ENCODE assay signal across 17 cellular contexts in genomic region chr5:157672976-157673375, GRCh38. TPM values are rescaled to one million over a fixed set of nuclear protein-coding genes. Genes with fewer than 3 reads are reported as not detected.
DNase-seq lines count a peak whose midpoint lies in the region; ATAC-seq and FAIRE-seq lines count a peak whose summit lies in the region.
"Had no signal": no experiment of that assay in that cellular context is flagged by ENCODE, and none has a peak within 500 bp of the region (broad histone marks: within the 10 kb centered on the region; RNA-seq: fewer than 3 reads in every experiment).

No MANE protein-coding gene starts in this region.

- H3K27ac Mint-ChIP-seq in activated CD8-positive, alpha-beta memory T cell treated with anti-CD3 and anti-CD28 coated beads, Interleukin-2, amount 10 ng/mL, durations not matched to agents 7 days and 5 days: no peak overlapping the region
- no peak overlapping the region for H3K27ac Mint-ChIP-seq in T-cell

- CTCF ChIA-PET in activated CD8-positive, alpha-beta memory T cell treated with anti-CD3 and anti-CD28 coated beads, Interleukin-2, amount 10 ng/mL, durations not matched to agents 7 days and 5 days (lab: Charles Lee): interaction anchor here (0.7 to 1.8 kb wide), 2 partner anchors 71 kb away, joined by 3 to 4 read pairs; partner anchors contain the start of gene LSM11
- CTCF ChIA-PET in T-cell (lab: Charles Lee): interaction anchor here in 1 of 2 donors (0.6 kb wide), 1 partner anchor 63 kb away, joined by 4 read pairs; no protein-coding TSS in a partner anchor

- H3K4me3 Mint-ChIP-seq in activated CD8-positive, alpha-beta memory T cell treated with anti-CD3 and anti-CD28 coated beads, Interleukin-2, amount 10 ng/mL, durations not matched to agents 7 days and 5 days: no peak overlapping the region
- H3K4me3 Mint-ChIP-seq in T-cell: peak overlapping the region in 2 of 3 donors; percentile 85 to 87

- peak; percentile 19 for DNase-seq in activated CD8-positive, alpha-beta memory T cell treated with anti-CD3 and anti-CD28 coated beads, Interleukin-2, amount 10 ng/mL, durations not matched to agents 7 days and 5 days
- DNase-seq in activated CD8-positive, alpha-beta memory T cell treated with anti-CD3 and anti-CD28 coated beads, Interleukin-2, amount 50 U/mL, for 48 hours: no peak
- DNase-seq in T-cell (no peak), islet precursor cell (peak; percentile 8), small intestine (no peak)
- DNase-seq: BE2C, Calu3, DMS 273 treated with DMSO at 0.1 percent for 48 hours, GM23248 had no signal

- H3K9me3 Mint-ChIP-seq in activated CD8-positive, alpha-beta memory T cell treated with anti-CD3 and anti-CD28 coated beads, Interleukin-2, amount 10 ng/mL, durations not matched to agents 7 days and 5 days (ENCODE audit: low read depth): no peaks in the 10 kb centered on the region
- H3K9me3 Mint-ChIP-seq in T-cell: no peaks in the 10 kb centered on the region

- POLR2A ChIA-PET in T-cell (lab: Charles Lee): no interaction called here

- WGBS in small intestine, 3 donors: 95 to 97% (median 96%) methylated on average over 8 of the region's 8 CpGs

- H3K36me3 Mint-ChIP-seq in activated CD8-positive, alpha-beta memory T cell treated with anti-CD3 and anti-CD28 coated beads, Interleukin-2, amount 10 ng/mL, durations not matched to agents 7 days and 5 days: peaks cover 1% of the 10 kb centered on the region
- H3K36me3 Mint-ChIP-seq in T-cell: no peaks in the 10 kb centered on the region

- peaks cover 32% of the 10 kb centered on the region for H3K27me3 Mint-ChIP-seq in activated CD8-positive, alpha-beta memory T cell treated with anti-CD3 and anti-CD28 coated beads, Interleukin-2, amount 10 ng/mL, durations not matched to agents 7 days and 5 days
- H3K27me3 Mint-ChIP-seq in T-cell: peaks cover 27 to 31% of the 10 kb centered on the region in 2 donors

- H3K4me1 Mint-ChIP-seq in activated CD8-positive, alpha-beta memory T cell treated with anti-CD3 and anti-CD28 coated beads, Interleukin-2, amount 10 ng/mL, durations not matched to agents 7 days and 5 days: peaks cover 22% of the 10 kb centered on the region
- peaks cover 20 to 27% (median 24%) of the 10 kb centered on the region in 3 donors for H3K4me1 Mint-ChIP-seq in T-cell

- FAIRE-seq in small intestine (lab: Jason Lieb, UNC): no peak
- FAIRE-seq: A204.1, H54 had no signal

- H3K9me3 ChIP-seq in small intestine (ENCODE audit: control insufficient read depth, low read depth): no peaks in the 10 kb centered on the region
- H3K9me3 ChIP-seq: BE2C had no signal

- H3K27ac ChIP-seq in small intestine (ENCODE audit: low read depth in 1 of 2, low read length in 1 of 2): no peak overlapping the region
- H3K27ac ChIP-seq: C4-2B, GM23248, HL-60 had no signal

- no peaks in the 10 kb centered on the region for H3K4me1 ChIP-seq in small intestine (ENCODE audit: control insufficient read depth in 2 of 2, insufficient read depth in 1 of 2, low read depth in 1 of 2, low read length in 1 of 2)
- H3K4me1 ChIP-seq: BE2C had no signal

- no peak for ATAC-seq in activated CD8-positive, alpha-beta memory T cell treated with anti-CD3 and anti-CD28 coated beads, Interleukin-2, amount 10 ng/mL, durations not matched to agents 7 days and 5 days
- no peak for ATAC-seq in T-cell (replicated peaks in 1 of 4)
- no peak for ATAC-seq in GM19328 (IDR thresholded peaks at IDR 0.05; ENCODE audit: unreplicated experiment)
- ATAC-seq in HG02973 (IDR thresholded peaks at IDR 0.05; ENCODE audit: unreplicated experiment): no peak
- ATAC-seq: HCT116 had no signal

- H3K4me3 ChIP-seq in small intestine (ENCODE audit: low read depth in 1 of 2, low read length in 2 of 2): no peak overlapping the region
- H3K4me3 ChIP-seq: GM23248 had no signal

- H3K27me3 ChIP-seq in small intestine (ENCODE audit: control insufficient read depth in 2 of 2, insufficient read depth in 2 of 2, low read length in 2 of 2): no peaks in the 10 kb centered on the region

- H3K36me3 ChIP-seq in small intestine (ENCODE audit: control insufficient read depth in 2 of 2, insufficient read depth in 2 of 2, low read length in 2 of 2): no peaks in the 10 kb centered on the region
- H3K36me3 ChIP-seq: BE2C had no signal

RNA-seq across cellular contexts. Expression of gene C5orf52, which starts 1.6 kb away (rescaled TPM):
- total RNA-seq in activated CD8-positive, alpha-beta memory T cell treated with anti-CD3 and anti-CD28 coated beads, Interleukin-2, amount 10 ng/mL, durations not matched to agents 7 days and 5 days: not detected
- total RNA-seq in T-cell: not detected
- polyA plus RNA-seq in small intestine: under 1 TPM in 1 of 3 donors, not detected in 2; 0.22 TPM
- total RNA-seq: Calu3, Daoy, GM23248 had no signal
- polyA plus RNA-seq: GM23248 had no signal

RNA-seq across cellular contexts. Expression of gene SOX30, which starts 20.7 kb away (rescaled TPM):
- total RNA-seq in activated CD8-positive, alpha-beta memory T cell treated with anti-CD3 and anti-CD28 coated beads, Interleukin-2, amount 10 ng/mL, durations not matched to agents 7 days and 5 days: under 1 TPM in 1 of 2 experiments, not detected in 1; 0.09 TPM
- under 1 TPM in 3 of 5 donors, not detected in 2; 0.10 to 0.44 (median 0.13) TPM for total RNA-seq in T-cell
- polyA plus RNA-seq in small intestine: under 1 TPM in 2 of 3 donors, not detected in 1; 0.15 to 0.22 TPM
- total RNA-seq: GM23248 had no signal

RNA-seq across cellular contexts. Expression of gene THG1L, which starts 58.2 kb away (rescaled TPM):
- 10 to 100 TPM; 12.9 to 16.3 TPM for total RNA-seq in activated CD8-positive, alpha-beta memory T cell treated with anti-CD3 and anti-CD28 coated beads, Interleukin-2, amount 10 ng/mL, durations not matched to agents 7 days and 5 days
- total RNA-seq in T-cell: 10 to 100 TPM in 2 of 5 donors, 1 to 10 TPM in 3; 8.9 to 10.9 (median 9.4) TPM
- 10 to 100 TPM in 2 of 3 donors, 1 to 10 TPM in 1; 6.0 to 15.1 (median 14.3) TPM for polyA plus RNA-seq in small intestine

Comparison
In these comparisons a context has a peak if more than half of its experiments do, and no peak if none do; other contexts are left out.
1. DNase-seq: peak in activated CD8-positive, alpha-beta memory T cell treated with anti-CD3 and anti-CD28 coated beads, Interleukin-2, amount 10 ng/mL, durations not matched to agents 7 days and 5 days (single experiment) and islet precursor cell (single experiment); none in activated CD8-positive, alpha-beta memory T cell treated with anti-CD3 and anti-CD28 coated beads, Interleukin-2, amount 50 U/mL, for 48 hours (single experiment), T-cell (0 of 34) and small intestine (single experiment).